In the genomic region with DNA sequence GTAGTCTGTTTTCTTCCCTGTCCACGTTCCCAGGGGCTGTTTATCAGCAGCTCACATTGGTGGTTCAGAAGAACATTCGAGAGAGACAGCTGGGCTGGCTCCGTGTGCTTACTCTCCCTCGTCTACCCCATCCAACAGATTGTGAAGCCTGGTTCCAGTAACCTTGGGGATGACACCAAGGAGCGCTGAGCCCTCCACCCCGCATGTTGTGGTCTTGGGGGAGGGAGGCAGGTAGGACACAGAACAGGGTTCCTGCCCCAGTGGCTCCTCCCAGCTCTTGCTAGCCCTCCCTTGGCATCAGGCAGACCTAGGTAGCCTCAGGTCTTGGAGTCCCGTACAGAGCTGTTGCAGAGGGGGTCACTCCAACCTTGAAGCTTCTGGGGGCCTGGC, we compare ENCODE assay signal across 11 cellular contexts. TPM values are rescaled to one million over a fixed set of nuclear protein-coding genes. Genes with fewer than 3 reads are reported as not detected.
DNase-seq lines count a peak whose midpoint lies in the region; ATAC-seq and TF ChIP-seq lines count a peak whose summit lies in the region.
"Had no signal": no experiment of that assay in that cellular context is flagged by ENCODE, and none has a peak within 500 bp of the region (broad histone marks: within the 10 kb centered on the region; RNA-seq: fewer than 3 reads in every experiment).

No MANE protein-coding gene starts in this region.

- CTCF ChIA-PET in activated CD4-positive, alpha-beta T cell treated with anti-CD3 and anti-CD28 coated beads, Interleukin-2, amount 10 ng/mL, durations not matched to agents 7 days and 5 days (lab: Charles Lee), result interaction anchor here (0.6 to 5.3 kb wide), 4 partner anchors 12 to 97 kb away, joined by 3 to 39 read pairs (median 6); no protein-coding TSS in a partner anchor
- CTCF ChIA-PET in T-cell (lab: Charles Lee), result interaction anchor here (1.2 to 3.1 kb wide), 4 partner anchors 12 to 129 kb away, joined by 3 to 21 read pairs (median 5); no protein-coding TSS in a partner anchor

- ATAC-seq in T-cell (replicated peaks in 1 of 4), result no peak
- no peak for ATAC-seq in HG03280 (IDR thresholded peaks at IDR 0.05; ENCODE audit: unreplicated experiment)

- no peak for TF ChIP-seq POLR2A in stomach (IDR thresholded peaks at IDR 0.05)

- peaks cover 99% of the 10 kb centered on the region for H3K4me1 Mint-ChIP-seq in activated CD4-positive, alpha-beta T cell treated with anti-CD3 and anti-CD28 coated beads, Interleukin-2, amount 10 ng/mL, durations not matched to agents 7 days and 5 days
- peaks cover 99 to 100% (median 100%) of the 10 kb centered on the region in 3 donors for H3K4me1 Mint-ChIP-seq in T-cell

- H3K4me3 Mint-ChIP-seq in activated CD4-positive, alpha-beta T cell treated with anti-CD3 and anti-CD28 coated beads, Interleukin-2, amount 10 ng/mL, durations not matched to agents 7 days and 5 days, result peak overlapping the region; percentile 51
- peak overlapping the region; percentile 64 to 94 (median 65) for H3K4me3 Mint-ChIP-seq in T-cell

- TF ChIP-seq CTCF in right atrium auricular region (IDR thresholded peaks at IDR 0.05) (no peak), stomach (IDR thresholded peaks at IDR 0.05) (no peak), GM20000 (IDR thresholded peaks at IDR 0.05; ENCODE audit: extremely low read depth, missing control alignments) (no peak)

- H3K9me3 ChIP-seq in right atrium auricular region (no peaks in the 10 kb centered on the region), stomach (no peaks in the 10 kb centered on the region)
- H3K9me3 ChIP-seq: BE2C had no signal

- DNase-seq in activated CD4-positive, alpha-beta T cell treated with anti-CD3 and anti-CD28 coated beads, Interleukin-2, amount 10 ng/mL, durations not matched to agents 7 days and 5 days, result no peak
- no peak for DNase-seq in activated CD4-positive, alpha-beta T cell treated with anti-CD3 and anti-CD28 coated beads for 48 hours
- no peak for DNase-seq in T-cell
- no peak for DNase-seq in right atrium auricular region (ENCODE audit: low spot score)
- DNase-seq in stomach, result no peak
- DNase-seq in GM20000 (ENCODE audit: low spot score), result no peak
- no peak for DNase-seq in cerebellar nuclear complex (lab: John Stamatoyannopoulos, UW)
- DNase-seq: BE2C; GOT3; stimulated activated CD4-positive, alpha-beta T cell treated with anti-CD3 and anti-CD28 coated beads, Interleukin-4, amount 100 ng/mL, for 4 hours had no signal

- no peaks in the 10 kb centered on the region for H3K27me3 Mint-ChIP-seq in activated CD4-positive, alpha-beta T cell treated with anti-CD3 and anti-CD28 coated beads, Interleukin-2, amount 10 ng/mL, durations not matched to agents 7 days and 5 days
- no peaks in the 10 kb centered on the region for H3K27me3 Mint-ChIP-seq in T-cell

- no peaks in the 10 kb centered on the region for H3K9me3 Mint-ChIP-seq in activated CD4-positive, alpha-beta T cell treated with anti-CD3 and anti-CD28 coated beads, Interleukin-2, amount 10 ng/mL, durations not matched to agents 7 days and 5 days
- no peaks in the 10 kb centered on the region for H3K9me3 Mint-ChIP-seq in T-cell

- H3K27me3 ChIP-seq in right atrium auricular region (no peaks in the 10 kb centered on the region), stomach (no peaks in the 10 kb centered on the region)
- H3K27me3 ChIP-seq: BE2C had no signal

- TF ChIP-seq EP300 in stomach (IDR thresholded peaks at IDR 0.05), result no peak

- intact Hi-C loops in stomach (cut with DNase I; ENCODE audit: low total_unique reads), result no loop called here

- no peak overlapping the region for H3K4me3 ChIP-seq in right atrium auricular region
- H3K4me3 ChIP-seq in stomach, result peak overlapping the region in 1 of 4 donors; percentile 24

- whole genome bisulfite sequencing in stomach, 5 donors, result 31 to 65% (median 39%) methylated on average over 6 to 7 of the region's 7 CpGs

- POLR2A ChIA-PET in activated CD4-positive, alpha-beta T cell treated with anti-CD3 and anti-CD28 coated beads, Interleukin-2, amount 10 ng/mL, durations not matched to agents 7 days and 5 days (lab: Charles Lee), result no interaction called here
- POLR2A ChIA-PET in T-cell (lab: Charles Lee), result interaction anchor here (0.6 to 1.1 kb wide), 2 partner anchors 21 to 31 kb away, joined by 3 to 4 read pairs; no protein-coding TSS in a partner anchor

- H3K36me3 ChIP-seq in right atrium auricular region (no peaks in the 10 kb centered on the region), stomach (peaks cover 0 to 12% (median 6%) of the 10 kb centered on the region in 4 donors)

- peaks cover 58% of the 10 kb centered on the region for H3K36me3 Mint-ChIP-seq in activated CD4-positive, alpha-beta T cell treated with anti-CD3 and anti-CD28 coated beads, Interleukin-2, amount 10 ng/mL, durations not matched to agents 7 days and 5 days (ENCODE audit: low read depth)
- peaks cover 32% of the 10 kb centered on the region for H3K36me3 Mint-ChIP-seq in T-cell

- peak overlapping the region; percentile 90 for H3K27ac Mint-ChIP-seq in activated CD4-positive, alpha-beta T cell treated with anti-CD3 and anti-CD28 coated beads, Interleukin-2, amount 10 ng/mL, durations not matched to agents 7 days and 5 days
- peak overlapping the region; percentile 96 to 98 for H3K27ac Mint-ChIP-seq in T-cell

- H3K27ac ChIP-seq in right atrium auricular region, result peak overlapping the region; percentile 90 to 96
- peak overlapping the region; percentile 53 to 95 (median 93) for H3K27ac ChIP-seq in stomach

- peaks cover 0 to 100% of the 10 kb centered on the region in 2 donors for H3K4me1 ChIP-seq in right atrium auricular region
- peaks cover 94 to 100% (median 99%) of the 10 kb centered on the region in 4 donors for H3K4me1 ChIP-seq in stomach

RNA-seq across cellular contexts. Expression of a gene that starts 33.1 kb away (rescaled TPM):
- 100 to 1,000 TPM; 235 to 264 TPM for total RNA-seq in activated CD4-positive, alpha-beta T cell treated with anti-CD3 and anti-CD28 coated beads, Interleukin-2, amount 10 ng/mL, durations not matched to agents 7 days and 5 days
- total RNA-seq in T-cell, result 100 to 1,000 TPM; 218 to 327 (median 288) TPM
- 10 to 100 TPM; 52.8 to 54.6 TPM for total RNA-seq in right atrium auricular region
- 10 to 100 TPM in 4 of 5 donors, 1 to 10 TPM in 1; 9.3 to 74.0 (median 38.8) TPM for total RNA-seq in stomach
- polyA plus RNA-seq in stomach, result 10 to 100 TPM; 23.0 to 30.7 (median 24.3) TPM
